8 cellular contexts compared by ENCODE assay signal in the genomic region with DNA sequence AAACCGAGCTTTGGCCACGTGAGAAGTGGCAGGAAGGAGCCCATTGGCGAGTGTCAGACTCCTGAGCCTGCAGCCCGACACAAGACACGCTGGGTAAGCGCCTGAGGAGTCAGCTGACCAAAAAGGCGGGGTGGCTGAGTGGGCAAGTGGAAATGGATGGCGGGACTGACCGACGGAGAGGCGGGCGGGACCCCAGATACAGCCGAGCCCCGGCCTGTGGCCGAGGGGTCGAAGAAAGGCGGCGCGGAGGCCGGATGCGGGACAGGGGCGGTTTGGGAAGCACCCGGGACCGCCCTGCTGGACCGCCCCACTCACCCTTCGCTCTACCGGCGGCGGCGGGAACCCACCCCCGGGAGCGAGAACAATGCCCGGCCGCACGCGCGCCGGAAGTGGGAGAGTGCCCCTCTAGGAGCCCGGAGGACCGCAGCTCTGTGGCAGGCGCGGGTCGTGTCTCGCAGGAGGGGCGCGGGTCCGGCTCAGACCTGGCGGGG. TPM values are rescaled to one million over a fixed set of nuclear protein-coding genes. Genes with fewer than 3 reads are reported as not detected.
DNase-seq lines count a peak whose midpoint lies in the region; ATAC-seq and TF ChIP-seq lines count a peak whose summit lies in the region.

No MANE protein-coding gene starts in this region.

- TF ChIP-seq CTCF in chondrocyte (IDR thresholded peaks at IDR 0.05) = no peak
- no peak for TF ChIP-seq CTCF in right lobe of liver (IDR thresholded peaks at IDR 0.05)

- H3K4me1 ChIP-seq in right lobe of liver = no peaks in the 10 kb centered on the region

- DNase-seq in activated CD4-positive, alpha-beta T cell treated with anti-CD3 and anti-CD28 coated beads for 48 hours = peak; percentile 70
- DNase-seq in chondrocyte (ENCODE audit: low spot score) (no peak), right lobe of liver (peak; percentile 59 to 74 (median 60)), H4 (ENCODE audit: low spot score) (no peak)
- peak; percentile 35 for DNase-seq in stimulated activated CD8-positive, alpha-beta memory T cell treated with anti-CD3 and anti-CD28 coated beads, Interleukin-12 subunit alpha, Interleukin-12 subunit beta, amount 100 ng/mL, for 24 hours (ENCODE audit: extremely low read depth)

- peak overlapping the region in 2 of 3 donors; percentile 33 to 37 for H3K27ac ChIP-seq in right lobe of liver

- peak overlapping the region; percentile 37 to 57 (median 46) for H3K4me3 ChIP-seq in right lobe of liver

- WGBS in right lobe of liver (ENCODE audit: insufficient coverage, low coverage, low lambda C conversion rate, missing lambda C conversion rate) = 6% methylated on average over 28 of the region's 48 CpGs

- H3K4me3 Mint-ChIP-seq in chondrocyte (ENCODE audit: unreplicated experiment) = peak overlapping the region; percentile 28

- intact Hi-C loops in right lobe of liver (cut with DNase I) = no loop called here

- no peaks in the 10 kb centered on the region for H3K27me3 ChIP-seq in right lobe of liver

- no peak overlapping the region for H3K27ac Mint-ChIP-seq in chondrocyte (ENCODE audit: unreplicated experiment)

- no peak for TF ChIP-seq POLR2A in right lobe of liver (IDR thresholded peaks at IDR 0.05)

- H3K9me3 Mint-ChIP-seq in chondrocyte (ENCODE audit: low read depth) = peaks cover 11% of the 10 kb centered on the region

- H3K4me1 Mint-ChIP-seq in chondrocyte (ENCODE audit: low read depth) = no peaks in the 10 kb centered on the region

- ATAC-seq in GM18907 (IDR thresholded peaks at IDR 0.05; ENCODE audit: unreplicated experiment) (peak; percentile 85), HG03571 (IDR thresholded peaks at IDR 0.05; ENCODE audit: unreplicated experiment) (peak; percentile 67), right lobe of liver (peak; percentile 86 to 96 (median 90)), HG03025 (IDR thresholded peaks at IDR 0.05; ENCODE audit: low FRiP score, unreplicated experiment) (no peak)

- H3K27me3 Mint-ChIP-seq in chondrocyte (ENCODE audit: low read depth) = no peaks in the 10 kb centered on the region

- no peaks in the 10 kb centered on the region for H3K36me3 ChIP-seq in right lobe of liver

- H3K9me3 ChIP-seq in right lobe of liver = peaks cover 0 to 6% (median 0%) of the 10 kb centered on the region in 4 donors

- H3K36me3 Mint-ChIP-seq in chondrocyte (ENCODE audit: low read depth) = peaks cover 34% of the 10 kb centered on the region

RNA-seq across cellular contexts. Expression of a gene that starts 22.8 kb away (rescaled TPM):
- total RNA-seq in chondrocyte (8.8 to 14.7 TPM (median 9.8 TPM) in 3 replicates), right lobe of liver (1 to 10 TPM; 4.3 to 6.0 (median 5.0) TPM)
- 4.8 and 5.3 TPM in 2 replicates for total RNA-seq in H4 (2014; rRNA removed; shearing (Covaris generic))

RNA-seq across cellular contexts. Expression of a gene that starts 26.4 kb away (rescaled TPM):
- total RNA-seq in chondrocyte (12.0 to 18.9 TPM (median 12.1 TPM) in 3 replicates), right lobe of liver (10 to 100 TPM in 4 of 6 experiments, 1 to 10 TPM in 2; 9.1 to 13.1 (median 10.9) TPM)
- total RNA-seq in H4 (2014; rRNA removed; shearing (Covaris generic)) = 8.6 and 9.3 TPM in 2 replicates

Comparison
In these comparisons a context has a peak if more than half of its experiments do, and no peak if none do; other contexts are left out.
1. DNase-seq: peak in activated CD4-positive, alpha-beta T cell treated with anti-CD3 and anti-CD28 coated beads for 48 hours (single experiment), right lobe of liver (3 of 3) and stimulated activated CD8-positive, alpha-beta memory T cell treated with anti-CD3 and anti-CD28 coated beads, Interleukin-12 subunit alpha, Interleukin-12 subunit beta, amount 100 ng/mL, for 24 hours (single experiment); none in chondrocyte (single experiment) and H4 (single experiment).